Comparison of ENCODE assay signal across 24 cellular contexts in genomic region chr5:61151893-61152292, GRCh38. TPM values are rescaled to one million over a fixed set of nuclear protein-coding genes. Genes with fewer than 3 reads are reported as not detected.
A peak's percentile ranks its signal among the peaks of the same experiment; 100 is the strongest.
DNase-seq lines count a peak whose midpoint lies in the region; ATAC-seq and TF ChIP-seq lines count a peak whose summit lies in the region.
"Had no signal": no experiment of that assay in that cellular context is flagged by ENCODE, and none has a peak within 500 bp of the region (broad histone marks: within the 10 kb centered on the region; RNA-seq: fewer than 3 reads in every experiment).

No MANE protein-coding gene starts in this region.

- H3K9me3 ChIP-seq in SK-N-SH (no peaks in the 10 kb centered on the region), thyroid gland (no peaks in the 10 kb centered on the region)
- H3K9me3 ChIP-seq: A549, Caco-2 had no signal

- CTCF ChIA-PET in SK-N-SH (lab: Yijun Ruan, JAX) (interaction anchor here (0.6 kb wide), 1 partner anchor 819 kb away, joined by 3 read pairs; no protein-coding TSS in a partner anchor), T-cell (lab: Charles Lee) (no interaction called here)

- H3K4me2 ChIP-seq in SK-N-SH: no peak overlapping the region
- H3K4me2 ChIP-seq: A549; BLaER1 treated with 17β-estradiol and CSF1 and Interleukin-3, amounts not matched to agents 10 nM and 100 nM had no signal

- H3K79me2 ChIP-seq in SK-N-SH (ENCODE audit: insufficient read depth): peaks cover 2% of the 10 kb centered on the region; the same call in 1 of the 2 replicates

- H3K27me3 ChIP-seq in SK-N-SH (ENCODE audit: insufficient read depth): no peaks in the 10 kb centered on the region
- H3K27me3 ChIP-seq in thyroid gland: no peaks in the 10 kb centered on the region
- H3K27me3 ChIP-seq: BLaER1 treated with 17β-estradiol and CSF1 and Interleukin-3, amounts not matched to agents 10 nM and 100 nM had no signal

- no peak overlapping the region for H3K9ac ChIP-seq in SK-N-SH
- H3K9ac ChIP-seq: BLaER1 treated with 17β-estradiol and CSF1 and Interleukin-3, amounts not matched to agents 10 nM and 100 nM had no signal

- intact Hi-C loops in thyroid gland (cut with DNase I): no loop called here

- TF ChIP-seq EP300 in SK-N-SH (IDR thresholded peaks at IDR 0.05; ENCODE audit: borderline replicate concordance in 1 of 2, low read depth in 1 of 2, low read length in 1 of 2): no peak

- peaks cover 12% of the 10 kb centered on the region for H3F3A ChIP-seq in SK-N-SH (replicated peaks; ENCODE audit: insufficient read depth)

- no peak for DNase-seq in SK-N-SH
- no peak for DNase-seq in activated T-cell treated with anti-CD3 and anti-CD28 coated beads, Interleukin-2, amount 50 U/mL, for 72 hours
- no peak for DNase-seq in activated T-cell treated with anti-CD3 and anti-CD28 coated beads for 4 hours
- DNase-seq in SK-MEL-5 (ENCODE audit: low read depth, low spot score): peak; percentile 46
- DNase-seq in thyroid gland: no peak
- DNase-seq in T-cell: no peak
- DNase-seq: AML-193; Caco-2; CD4-positive, alpha-beta T cell; CD8-positive, alpha-beta T cell; DMS 273 treated with DMSO at 0.1 percent for 48 hours; DMS153; DMS53; DMS79; DND-41; EL; GDM1 had no signal

- H2AFZ ChIP-seq in SK-N-SH (ENCODE audit: low read depth): no peak overlapping the region

- no peak for TF ChIP-seq RAD21 in SK-N-SH (IDR thresholded peaks at IDR 0.05; ENCODE audit: low read length)

- POLR2A ChIA-PET in SK-N-SH (lab: Yijun Ruan, JAX) (no interaction called here), T-cell (lab: Charles Lee) (no interaction called here)

- H3K27ac ChIP-seq in SK-N-SH (ENCODE audit: low read depth in 2 of 2, low read length in 1 of 2) (no peak overlapping the region), thyroid gland (no peak overlapping the region)
- H3K27ac ChIP-seq: 22Rv1; A549; BLaER1 treated with 17β-estradiol and CSF1 and Interleukin-3, amounts not matched to agents 10 nM and 100 nM; C4-2B had no signal

- no peaks in the 10 kb centered on the region for H3K27me3 Mint-ChIP-seq in activated T-cell treated with anti-CD3 and anti-CD28 coated beads, Interleukin-2, amount 50 U/mL, for 72 hours (ENCODE audit: low read depth)
- no peaks in the 10 kb centered on the region for H3K27me3 Mint-ChIP-seq in T-cell
- H3K27me3 Mint-ChIP-seq: B cell; CD4-positive, alpha-beta T cell had no signal

- TF ChIP-seq CTCF in SK-N-SH (IDR thresholded peaks at IDR 0.05): no peak
- TF ChIP-seq CTCF in thyroid gland (IDR thresholded peaks at IDR 0.05): no peak

- peak overlapping the region; percentile 38 for H3K27ac Mint-ChIP-seq in activated T-cell treated with anti-CD3 and anti-CD28 coated beads, Interleukin-2, amount 50 U/mL, for 72 hours
- H3K27ac Mint-ChIP-seq in T-cell: no peak overlapping the region
- H3K27ac Mint-ChIP-seq: B cell; CD4-positive, alpha-beta T cell; CD8-positive, alpha-beta T cell had no signal

- H3K9me2 ChIP-seq in SK-N-SH: no peaks in the 10 kb centered on the region

- 94% methylated on average over 2 of the region's 2 CpGs for WGBS in SK-N-SH (ENCODE audit: low lambda C conversion rate)
- 93 to 97% methylated on average over 2 of the region's 2 CpGs for WGBS in thyroid gland, 2 donors

- ATAC-seq in SK-N-SH treated with all-trans-retinoic acid at 6 μM for 48 hours (no peak), T-cell (replicated peaks in 1 of 4) (no peak)
- ATAC-seq in activated T-cell treated with anti-CD3 and anti-CD28 coated beads, Interleukin-2, amount 50 U/mL, for 72 hours (replicated peaks in 1 of 2): no peak
- ATAC-seq: A549; CD8-positive, alpha-beta T cell; GM12878 had no signal

- TF ChIP-seq POLR2A in thyroid gland (IDR thresholded peaks at IDR 0.05): no peak

- H3K9me3 Mint-ChIP-seq in activated T-cell treated with anti-CD3 and anti-CD28 coated beads, Interleukin-2, amount 50 U/mL, for 72 hours: peaks cover 4 to 6% of the 10 kb centered on the region in 2 donors
- peaks cover 0 to 24% (median 21%) of the 10 kb centered on the region in 3 donors for H3K9me3 Mint-ChIP-seq in T-cell

- no peaks in the 10 kb centered on the region for H3K4me1 Mint-ChIP-seq in activated T-cell treated with anti-CD3 and anti-CD28 coated beads, Interleukin-2, amount 50 U/mL, for 72 hours (ENCODE audit: low read depth)
- H3K4me1 Mint-ChIP-seq in T-cell: no peaks in the 10 kb centered on the region
- H3K4me1 Mint-ChIP-seq: B cell had no signal

- H3K4me3 ChIP-seq in SK-N-SH (ENCODE audit: low read depth in 2 of 2, low read length in 1 of 2): no peak overlapping the region
- H3K4me3 ChIP-seq in thyroid gland (replicated peaks in 1 of 3): no peak overlapping the region
- H3K4me3 ChIP-seq: A549; BLaER1 treated with 17β-estradiol and CSF1 and Interleukin-3, amounts not matched to agents 10 nM and 100 nM; GM12878 had no signal

- no peaks in the 10 kb centered on the region for H4K20me1 ChIP-seq in SK-N-SH (ENCODE audit: insufficient read depth)
- H4K20me1 ChIP-seq: BLaER1 treated with 17β-estradiol and CSF1 and Interleukin-3, amounts not matched to agents 10 nM and 100 nM had no signal

- H3K4me1 ChIP-seq in SK-N-SH (ENCODE audit: control insufficient read depth in 1 of 2, insufficient read depth in 2 of 2, low read depth in 1 of 2, low read length in 1 of 2) (no peaks in the 10 kb centered on the region), thyroid gland (no peaks in the 10 kb centered on the region)
- H3K4me1 ChIP-seq: A549; BLaER1 treated with 17β-estradiol and CSF1 and Interleukin-3, amounts not matched to agents 10 nM and 100 nM; Caco-2 had no signal

- H3K36me3 ChIP-seq in SK-N-SH (replicated peaks in 1 of 2; ENCODE audit: control insufficient read depth in 1 of 2, insufficient read depth in 2 of 2, low read length in 1 of 2): peaks cover 3 to 17% of the 10 kb centered on the region in 2 experiments
- H3K36me3 ChIP-seq in thyroid gland: no peaks in the 10 kb centered on the region

- in situ Hi-C loops in SK-MEL-5 (cut with HindIII; ENCODE audit: low pct_unique_long_range_greater_than_20kb, low sequenced_read_pairs): no loop called here

- no peak overlapping the region for H3K4me3 Mint-ChIP-seq in activated T-cell treated with anti-CD3 and anti-CD28 coated beads, Interleukin-2, amount 50 U/mL, for 72 hours
- H3K4me3 Mint-ChIP-seq in T-cell: no peak overlapping the region
- H3K4me3 Mint-ChIP-seq: B cell; CD4-positive, alpha-beta T cell; CD8-positive, alpha-beta T cell had no signal

- peaks cover 11 to 34% of the 10 kb centered on the region in 2 donors for H3K36me3 Mint-ChIP-seq in activated T-cell treated with anti-CD3 and anti-CD28 coated beads, Interleukin-2, amount 50 U/mL, for 72 hours (ENCODE audit: insufficient read depth in 2 of 2)
- peaks cover 53% of the 10 kb centered on the region for H3K36me3 Mint-ChIP-seq in T-cell

TF ChIP-seq in SK-N-SH treated with all-trans-retinoic acid at 6 μM for 48 hours, 23 proteins besides CTCF, POLR2A, EP300 and RAD21:
- TF ChIP-seq ARNTL (CRISPR knock-in tag; IDR thresholded peaks at IDR 0.05; ENCODE audit: borderline replicate concordance, low read depth): no peak
- no peak for TF ChIP-seq ZNF70 (CRISPR knock-in tag; IDR thresholded peaks at IDR 0.05)
- TF ChIP-seq ZFP30 (CRISPR knock-in tag; IDR thresholded peaks at IDR 0.05): peak; percentile 67

TF ChIP-seq in SK-N-SH, 30 proteins besides CTCF, POLR2A, EP300 and RAD21 (continues in another document):
- TF ChIP-seq REST (IDR thresholded peaks at IDR 0.05; ENCODE audit: low read depth, low read length): no peak

RNA-seq across cellular contexts. Expression of gene SMIM15, which starts 10.4 kb away (rescaled TPM):
- polyA plus RNA-seq in SK-N-SH (2012; rRNA removed): 40.3 and 51.1 TPM in 2 replicates
- polyA plus RNA-seq in SK-N-SH (2012; cell fraction: cytosol; rRNA removed): 65.8 and 78.0 TPM in 2 replicates
- 15.3 and 20.9 TPM in 2 replicates for polyA plus RNA-seq in SK-N-SH (2012; cell fraction: nucleus; rRNA removed)
- total RNA-seq in activated T-cell treated with anti-CD3 and anti-CD28 coated beads, Interleukin-2, amount 50 U/mL, for 72 hours: 10 to 100 TPM; 71.8 to 78.1 TPM
- total RNA-seq in SK-MEL-5 (2014; rRNA removed; shearing (Covaris generic)): 52.4 and 54.2 TPM in 2 replicates
- 38.8 and 49.9 TPM in 2 replicates for polyA plus RNA-seq in SK-MEL-5 (2015; cell fraction: cytosol; rRNA removed)
- polyA plus RNA-seq in SK-MEL-5 (2015; cell fraction: nucleus; rRNA removed): 9.2 and 13.0 TPM in 2 replicates
- total RNA-seq in thyroid gland (10 to 100 TPM; 37.4 to 55.9 (median 41.2) TPM), T-cell (10 to 100 TPM; 18.0 to 34.8 (median 33.8) TPM)
